ENCODE assay signal across 15 cellular contexts in the genomic region with DNA sequence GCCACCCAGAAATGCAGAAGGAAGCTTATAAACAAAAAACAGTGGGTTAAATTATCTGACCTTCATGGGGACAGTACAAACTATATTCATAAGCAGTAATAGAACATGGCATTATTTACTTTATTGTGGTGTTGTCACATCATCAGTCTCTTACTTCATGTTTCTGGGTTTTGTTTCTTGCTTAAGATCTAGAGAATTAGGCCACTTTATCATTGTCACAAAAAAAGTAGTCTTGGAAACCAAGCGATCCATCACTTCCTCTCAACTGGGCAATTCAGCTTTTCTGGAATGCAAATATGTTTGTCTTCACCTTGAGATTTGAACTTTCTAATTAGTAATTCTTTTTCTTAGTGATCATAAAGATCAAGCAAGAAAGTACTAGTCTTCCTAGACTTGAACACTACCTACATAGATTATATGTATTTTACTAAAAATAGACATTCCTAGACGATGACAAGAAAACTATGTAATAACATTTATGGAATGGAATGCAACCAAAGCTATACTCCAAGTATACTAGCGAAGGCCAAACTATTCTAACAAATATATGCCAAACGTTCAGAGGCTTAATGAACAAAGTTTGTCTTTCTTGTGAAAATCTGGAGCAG.
DNase-seq lines count a peak whose midpoint lies in the region; ATAC-seq and TF ChIP-seq lines count a peak whose summit lies in the region.
"Had no signal": no experiment of that assay in that cellular context is flagged by ENCODE, and none has a peak within 500 bp of the region (broad histone marks: within the 10 kb centered on the region; RNA-seq: fewer than 3 reads in every experiment).

No MANE protein-coding gene starts in this region.

- H3K9ac ChIP-seq in IMR-90 (ENCODE audit: low read depth, low read length): no peak overlapping the region; the same call in 1 of the 2 replicates

- H3K4me1 ChIP-seq in IMR-90 (ENCODE audit: control insufficient read depth, insufficient read depth, low read length) (peaks cover 15% of the 10 kb centered on the region), hepatocyte (ENCODE audit: insufficient read depth) (no peaks in the 10 kb centered on the region), tibial artery (peaks cover 0 to 39% (median 2%) of the 10 kb centered on the region in 4 donors)

- peak overlapping the region; percentile 86; the same call in 2 of the 3 replicates for H2BK15ac ChIP-seq in IMR-90 (ENCODE audit: low read depth, low read length)

- no TSS peak for BruUV-seq in IMR-90 (replicated peaks; lab: Mats Ljungman, UMichigan)

- H3K9me2 ChIP-seq in hepatocyte (replicated peaks; ENCODE audit: insufficient read depth): no peaks in the 10 kb centered on the region

- H3K36me3 ChIP-seq in IMR-90 (ENCODE audit: control insufficient read depth, insufficient read depth, low read length) (no peaks in the 10 kb centered on the region), hepatocyte (replicated peaks; ENCODE audit: insufficient read depth, low read depth) (no peaks in the 10 kb centered on the region), tibial artery (no peaks in the 10 kb centered on the region)
- H3K36me3 ChIP-seq: stomach had no signal

- WGBS in IMR-90 (ENCODE audit: extremely low coverage in 2 of 2, insufficient read length in 1 of 2), 2 experiments: no CpG with 5 or more reads among the region's 4 CpGs
- 57% methylated on average over 4 of the region's 4 CpGs for WGBS in hepatocyte (ENCODE audit: low lambda C conversion rate, missing lambda C conversion rate)

- in situ Hi-C loops in IMR-90 (cut with MboI; ENCODE audit: low sequenced_read_pairs): no loop called here

- peak overlapping the region; percentile 87; the same call in 1 of the 2 replicates for H4K5ac ChIP-seq in IMR-90 (ENCODE audit: low read depth, low read length)

- H2AFZ ChIP-seq in IMR-90 (replicated peaks; ENCODE audit: low read length, poor library complexity): no peak overlapping the region
- no peak overlapping the region for H2AFZ ChIP-seq in hepatocyte

- H3K9me1 ChIP-seq in IMR-90 (ENCODE audit: insufficient read depth, low read length): 0 out of 2 replicates have a peak, but pooled peaks cover 4% of the 10 kb centered on the region

- H4K91ac ChIP-seq in IMR-90 (ENCODE audit: insufficient read depth, low read depth, low read length): peak overlapping the region; percentile 79; the same call in 1 of the 2 replicates

- peak overlapping the region; percentile 45; the same call in 1 of the 2 replicates for H3K14ac ChIP-seq in IMR-90 (replicated peaks; ENCODE audit: low read depth, low read length)

- CTCF ChIA-PET in IMR-90 (lab: Yijun Ruan, JAX): interaction anchor here (0.6 to 2.7 kb wide), 5 partner anchors 21 to 163 kb away, joined by 3 to 9 read pairs (median 4); no protein-coding TSS in a partner anchor

- peak overlapping the region; percentile 86; the same call in 1 of the 2 replicates for H3K56ac ChIP-seq in IMR-90 (ENCODE audit: extremely low read depth, insufficient read depth, low read length)

- H2AK9ac ChIP-seq in IMR-90 (replicated peaks; ENCODE audit: low read depth, low read length, poor library complexity): no peak overlapping the region

- H3K9me3 ChIP-seq in IMR-90 (ENCODE audit: control insufficient read depth, insufficient read depth, low read length) (no peaks in the 10 kb centered on the region), hepatocyte (ENCODE audit: low read depth) (no peaks in the 10 kb centered on the region), tibial artery (no peaks in the 10 kb centered on the region)
- H3K9me3 ChIP-seq: stomach had no signal

- H3K4me2 ChIP-seq in IMR-90 (ENCODE audit: low read depth, low read length) (peak overlapping the region; percentile 93), hepatocyte (no peak overlapping the region)

- dilution Hi-C loops in IMR-90 (cut with HindIII; ENCODE audit: low sequenced_read_pairs, unreplicated experiment): no loop called here

- TF ChIP-seq CTCF in IMR-90 (conservative IDR thresholded peaks at IDR 0.05; ENCODE audit: low read depth, low read length) (no peak), hepatocyte (IDR thresholded peaks at IDR 0.05; ENCODE audit: poor library complexity) (no peak), tibial artery (IDR thresholded peaks at IDR 0.05) (no peak)

- intact Hi-C loops in IMR-90 (cut with micrococcal nuclease): loop anchor here (5.0 kb wide), 2 partner anchors 52 to 72 kb away; no protein-coding TSS in a partner anchor
- intact Hi-C loops in tibial artery (cut with DNase I; ENCODE audit: low total_unique reads): no loop called here

- no peaks in the 10 kb centered on the region for H3K27me3 ChIP-seq in IMR-90 (ENCODE audit: control insufficient read depth, insufficient read depth, low read length)
- peaks cover 3% of the 10 kb centered on the region for H3K27me3 ChIP-seq in hepatocyte
- H3K27me3 ChIP-seq in tibial artery: no peaks in the 10 kb centered on the region

- peak overlapping the region; percentile 96 for H2BK5ac ChIP-seq in IMR-90 (ENCODE audit: low read depth, low read length, poor library complexity, severe bottlenecking)

- DNase-seq in AG08396 (ENCODE audit: low spot score): peak; percentile 15
- peak; percentile 74 for DNase-seq in IMR-90
- peak; percentile 14 for DNase-seq in astrocyte of the hippocampus (ENCODE audit: low read depth, low spot score)
- no peak for DNase-seq in hepatocyte (ENCODE audit: low spot score)
- no peak for DNase-seq in tibial artery
- DNase-seq in NAMALWA (ENCODE audit: low spot score): no peak
- no peak for DNase-seq in T-helper 9 cell
- no peak for DNase-seq in NCI-H146 treated with DMSO at 0.1 percent for 48 hours (lab: John Stamatoyannopoulos, UW; ENCODE audit: unreplicated experiment)
- DNase-seq: activated CD4-positive, CD25-positive, alpha-beta regulatory T cell; glutamatergic neuron; NCI-H1092; NCI-H82; retina; stomach had no signal

- TF ChIP-seq RAD21 in IMR-90 (IDR thresholded peaks at IDR 0.05; ENCODE audit: low read length): no peak

- peak overlapping the region; percentile 82; the same call in 1 of the 2 replicates for H2AK5ac ChIP-seq in IMR-90 (ENCODE audit: low read depth, low read length)

- peak overlapping the region; percentile 74; the same call in 1 of the 2 replicates for H3K27ac ChIP-seq in IMR-90 (ENCODE audit: insufficient read depth, low read length)
- peak overlapping the region; percentile 41 for H3K27ac ChIP-seq in hepatocyte
- H3K27ac ChIP-seq in tibial artery: peak overlapping the region in 1 of 2 donors; percentile 37
- H3K27ac ChIP-seq: stomach had no signal

- H2BK120ac ChIP-seq in IMR-90 (ENCODE audit: low read depth, low read length): peak overlapping the region; percentile 94

- TF ChIP-seq POLR2A in IMR-90 (IDR thresholded peaks at IDR 0.05; ENCODE audit: low read depth, low read length): no peak

- no peaks in the 10 kb centered on the region for H3K79me2 ChIP-seq in hepatocyte

- peak overlapping the region; percentile 49; the same call in 1 of the 2 replicates for H3K23ac ChIP-seq in IMR-90 (ENCODE audit: low read depth, low read length)

- H3K18ac ChIP-seq in IMR-90 (ENCODE audit: low read depth, low read length): peak overlapping the region; percentile 99

- peak overlapping the region; percentile 66 to 87; a peak in 3 of 4 replicates for H4K8ac ChIP-seq in IMR-90 (ENCODE audit: low read depth in 2 of 2, low read length in 2 of 2)

- H3K79me1 ChIP-seq in IMR-90 (ENCODE audit: low read depth in 1 of 2, low read length in 2 of 2): no peaks in the 10 kb centered on the region

- peak overlapping the region; percentile 93 for H2BK20ac ChIP-seq in IMR-90 (ENCODE audit: low read depth, low read length)

- peak overlapping the region; percentile 94 for H3K4ac ChIP-seq in IMR-90 (ENCODE audit: low read depth, low read length)

- H4K20me1 ChIP-seq in IMR-90 (ENCODE audit: insufficient read depth, low read length) (no peaks in the 10 kb centered on the region), hepatocyte (ENCODE audit: insufficient read depth, poor library complexity, severe bottlenecking) (no peaks in the 10 kb centered on the region)

- POLR2A ChIA-PET in IMR-90 (lab: Charles Lee; ENCODE audit: unreplicated experiment): no interaction called here

- no peak overlapping the region for H3K4me3 ChIP-seq in IMR-90 (ENCODE audit: insufficient read depth, low read depth, low read length)
- no peak overlapping the region for H3K4me3 ChIP-seq in hepatocyte
- H3K4me3 ChIP-seq in tibial artery: no peak overlapping the region
- H3K4me3 ChIP-seq: K562, stomach had no signal

- peak; percentile 88 for ATAC-seq in IMR-90 (ENCODE audit: low read depth)
- ATAC-seq: K562 had no signal

TF ChIP-seq in IMR-90, 13 proteins besides CTCF, POLR2A, EP300 and RAD21:
- TF ChIP-seq CEBPB (IDR thresholded peaks at IDR 0.05; ENCODE audit: low read depth, low read length) (peak; percentile 21; the same call in 1 of the 2 replicates), CHD1 (IDR thresholded peaks at IDR 0.05; ENCODE audit: low read depth, low read length) (no peak), BHLHE40 (IDR thresholded peaks at IDR 0.05; ENCODE audit: low read depth, low read length) (no peak), RFX5 (IDR thresholded peaks at IDR 0.05; ENCODE audit: low read depth, low read length) (no peak)
- TF ChIP-seq, protein P1, sequence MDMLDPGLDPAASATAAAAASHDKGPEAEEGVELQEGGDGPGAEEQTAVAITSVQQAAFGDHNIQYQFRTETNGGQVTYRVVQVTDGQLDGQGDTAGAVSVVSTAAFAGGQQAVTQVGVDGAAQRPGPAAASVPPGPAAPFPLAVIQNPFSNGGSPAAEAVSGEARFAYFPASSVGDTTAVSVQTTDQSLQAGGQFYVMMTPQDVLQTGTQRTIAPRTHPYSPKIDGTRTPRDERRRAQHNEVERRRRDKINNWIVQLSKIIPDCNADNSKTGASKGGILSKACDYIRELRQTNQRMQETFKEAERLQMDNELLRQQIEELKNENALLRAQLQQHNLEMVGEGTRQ (IDR thresholded peaks at IDR 0.05; ENCODE audit: low read depth, low read length): no peak
- TF ChIP-seq, protein P2, sequence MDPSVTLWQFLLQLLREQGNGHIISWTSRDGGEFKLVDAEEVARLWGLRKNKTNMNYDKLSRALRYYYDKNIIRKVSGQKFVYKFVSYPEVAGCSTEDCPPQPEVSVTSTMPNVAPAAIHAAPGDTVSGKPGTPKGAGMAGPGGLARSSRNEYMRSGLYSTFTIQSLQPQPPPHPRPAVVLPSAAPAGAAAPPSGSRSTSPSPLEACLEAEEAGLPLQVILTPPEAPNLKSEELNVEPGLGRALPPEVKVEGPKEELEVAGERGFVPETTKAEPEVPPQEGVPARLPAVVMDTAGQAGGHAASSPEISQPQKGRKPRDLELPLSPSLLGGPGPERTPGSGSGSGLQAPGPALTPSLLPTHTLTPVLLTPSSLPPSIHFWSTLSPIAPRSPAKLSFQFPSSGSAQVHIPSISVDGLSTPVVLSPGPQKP (IDR thresholded peaks at IDR 0.05; ENCODE audit: borderline replicate concordance, low read depth, low read length): no peak

Comparison
In these comparisons a context has a peak if more than half of its experiments do, and no peak if none do; other contexts are left out.
1. DNase-seq: peak in AG08396 (single experiment), IMR-90 (single experiment) and astrocyte of the hippocampus (single experiment); none in hepatocyte (single experiment), tibial artery (0 of 2), NAMALWA (single experiment), T-helper 9 cell (single experiment) and NCI-H146 treated with DMSO at 0.1 percent for 48 hours (single experiment).